In genomic region chr9:88013051-88013450, GRCh38 we compare ENCODE assay signal across 31 cellular contexts.
"Had no signal": no experiment of that assay in that cellular context is flagged by ENCODE, and none has a peak within 500 bp of the region (broad histone marks: within the 10 kb centered on the region; RNA-seq: fewer than 3 reads in every experiment).

No MANE protein-coding gene starts in this region.

- H3K4me1 ChIP-seq: colonic mucosa, esophagus squamous epithelium, heart right ventricle, psoas muscle, sigmoid colon, tibial artery had no signal

- H3K27me3 Mint-ChIP-seq: type B pancreatic cell had no signal

- DNase-seq: colonic mucosa; dermis blood vessel endothelial cell; effector memory CD4-positive, alpha-beta T cell; erythroblast; esophagus squamous epithelium; foreskin melanocyte; glutamatergic neuron; heart right ventricle; hippocampal formation; midbrain; naive thymus-derived CD8-positive, alpha-beta T cell; nephron progenitor cell; occipital lobe; ovary; posterior cingulate gyrus; psoas muscle; right cardiac atrium; sigmoid colon; stimulated activated CD4-positive, alpha-beta T cell treated with anti-CD3 and anti-CD28 coated beads, Interleukin-2, amount 100 ng/mL, for 24 hours; stimulated activated CD4-positive, alpha-beta T cell treated with anti-CD3 and anti-CD28 coated beads, Interleukin-4, amount 100 ng/mL, for 24 hours; stimulated activated naive CD8-positive, alpha-beta T cell treated with anti-CD3 and anti-CD28 coated beads, Interleukin-15, Interleukin-2, amounts not matched to agents 100 U/mL and 50 U/mL, for 24 hours; substantia nigra; testis; tibial artery had no signal

- FAIRE-seq: endometrium, keratinocyte had no signal

- ATAC-seq: heart right ventricle; left lobe of liver; naive thymus-derived CD8-positive, alpha-beta T cell; psoas muscle; right cardiac atrium; stimulated activated effector memory CD8-positive, alpha-beta T cell treated with anti-CD3 and anti-CD28 coated beads, Interleukin-12 subunit alpha, Interleukin-12 subunit beta, amount 100 ng/mL, for 72 hours; stimulated activated naive CD8-positive, alpha-beta T cell treated with anti-CD3 and anti-CD28 coated beads, Interleukin-15, Interleukin-2, amounts not matched to agents 100 U/mL and 50 U/mL, for 24 hours had no signal

- H3K27ac Mint-ChIP-seq: memory B cell; naive thymus-derived CD8-positive, alpha-beta T cell; nephron progenitor cell; stimulated activated effector memory CD8-positive, alpha-beta T cell treated with anti-CD3 and anti-CD28 coated beads, Interleukin-12 subunit alpha, Interleukin-12 subunit beta, amount 100 ng/mL, for 72 hours; type B pancreatic cell had no signal

- H3K4me1 Mint-ChIP-seq: memory B cell; naive thymus-derived CD8-positive, alpha-beta T cell had no signal

- H3K36me3 ChIP-seq: colonic mucosa, esophagus squamous epithelium, heart right ventricle, ovary, sigmoid colon, tibial artery had no signal

- H3K9me3 ChIP-seq: colonic mucosa, esophagus squamous epithelium, ovary, psoas muscle, sigmoid colon, testis, tibial artery had no signal

- H3K27ac ChIP-seq: colonic mucosa, esophagus squamous epithelium, heart right ventricle, ovary, psoas muscle, sigmoid colon, testis, tibial artery had no signal

- H3K36me3 Mint-ChIP-seq: memory B cell; naive thymus-derived CD8-positive, alpha-beta T cell; stimulated activated effector memory CD8-positive, alpha-beta T cell treated with anti-CD3 and anti-CD28 coated beads, Interleukin-12 subunit alpha, Interleukin-12 subunit beta, amount 100 ng/mL, for 72 hours; type B pancreatic cell had no signal

- H3K4me3 Mint-ChIP-seq: memory B cell; naive thymus-derived CD8-positive, alpha-beta T cell; nephron progenitor cell; stimulated activated effector memory CD8-positive, alpha-beta T cell treated with anti-CD3 and anti-CD28 coated beads, Interleukin-12 subunit alpha, Interleukin-12 subunit beta, amount 100 ng/mL, for 72 hours; type B pancreatic cell had no signal

- H3K27me3 ChIP-seq: colonic mucosa, esophagus squamous epithelium, heart right ventricle, ovary, sigmoid colon, testis, tibial artery had no signal

- H3K9me3 Mint-ChIP-seq: stimulated activated effector memory CD8-positive, alpha-beta T cell treated with anti-CD3 and anti-CD28 coated beads, Interleukin-12 subunit alpha, Interleukin-12 subunit beta, amount 100 ng/mL, for 72 hours; type B pancreatic cell had no signal

- H3K4me3 ChIP-seq: colonic mucosa, esophagus squamous epithelium, heart right ventricle, lung, ovary, psoas muscle, sigmoid colon, testis, tibial artery had no signal
